In the genomic region with DNA sequence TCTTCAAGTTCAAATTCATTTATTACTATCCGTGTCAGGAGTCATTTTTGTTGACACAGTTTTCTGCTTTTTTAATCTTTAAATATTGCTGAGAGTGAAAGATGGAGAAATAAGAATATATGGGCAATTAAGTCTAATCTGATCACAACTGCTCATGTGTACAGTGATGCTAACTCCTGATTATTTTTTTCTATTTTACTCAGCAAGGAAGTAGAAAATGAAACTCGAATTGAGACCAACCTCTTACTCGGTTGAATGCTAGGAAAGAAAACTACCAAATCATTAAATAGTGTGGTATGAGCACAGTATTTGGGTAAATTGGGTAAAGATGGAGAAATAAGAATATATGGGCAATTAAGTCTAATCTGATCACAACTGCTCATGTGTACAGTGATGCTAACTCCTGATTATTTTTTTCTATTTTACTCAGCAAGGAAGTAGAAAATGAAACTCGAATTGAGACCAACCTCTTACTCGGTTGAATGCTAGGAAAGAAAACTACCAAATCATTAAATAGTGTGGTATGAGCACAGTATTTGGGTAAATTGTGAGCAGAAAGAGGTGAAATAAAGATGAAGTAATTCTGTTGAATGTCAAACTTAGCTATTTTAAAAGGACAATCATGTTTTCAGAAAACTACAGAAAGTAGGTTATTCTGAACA, we compare ENCODE assay signal across 7 cellular contexts.
DNase-seq lines count a peak whose midpoint lies in the region; ATAC-seq, FAIRE-seq and TF ChIP-seq lines count a peak whose summit lies in the region.
"Not testable (repeated sequence)": the region's sequence is repeated elsewhere in the genome, so short reads cannot be mapped to it uniquely, and the experiment has no call there.

No MANE protein-coding gene starts in this region.

- not testable (repeated sequence) for H3K9me3 ChIP-seq in small intestine (ENCODE audit: control insufficient read depth, low read depth)

- 31 to 56% (median 44%) methylated on average over 2 to 3 of the region's 5 CpGs for WGBS in small intestine, 3 donors

- H3K27ac ChIP-seq in small intestine (ENCODE audit: low read depth in 1 of 2, low read length in 1 of 2): not testable (repeated sequence)

- H3K4me1 Mint-ChIP-seq in T-helper 2 cell treated with Interferon-gamma antibody and Interleukin-4, amounts not matched to agents 5 μg/mL and 100 μg/mL, for 36 hours (ENCODE audit: low read depth); dendritic cell treated with granulocyte-macrophage colony-stimulating factor and Interleukin-4, amounts not matched to agents 40 ng/mL and 50 ng/mL, for 4 days (ENCODE audit: low read depth): not testable (repeated sequence)

- FAIRE-seq in D721Med (lab: Jason Lieb, UNC) (peak; percentile 76), small intestine (lab: Jason Lieb, UNC) (peak; percentile 78)

- TF ChIP-seq CTCF in D721Med (IDR thresholded peaks at IDR 0.05; ENCODE audit: insufficient read depth, missing control alignments): not testable (repeated sequence)

- H3K4me1 ChIP-seq in small intestine (ENCODE audit: control insufficient read depth in 2 of 2, insufficient read depth in 1 of 2, low read depth in 1 of 2, low read length in 1 of 2): not testable (repeated sequence)

- H3K36me3 Mint-ChIP-seq in T-helper 2 cell treated with Interferon-gamma antibody and Interleukin-4, amounts not matched to agents 5 μg/mL and 100 μg/mL, for 36 hours (ENCODE audit: low read depth); dendritic cell treated with granulocyte-macrophage colony-stimulating factor and Interleukin-4, amounts not matched to agents 40 ng/mL and 50 ng/mL, for 4 days (ENCODE audit: low read depth): not testable (repeated sequence)

- peaks cover 11% of the 10 kb centered on the region for H3K9me3 Mint-ChIP-seq in T-helper 2 cell treated with Interferon-gamma antibody and Interleukin-4, amounts not matched to agents 5 μg/mL and 100 μg/mL, for 36 hours
- not testable (repeated sequence) for H3K9me3 Mint-ChIP-seq in dendritic cell treated with granulocyte-macrophage colony-stimulating factor and Interleukin-4, amounts not matched to agents 40 ng/mL and 50 ng/mL, for 4 days

- H3K27ac Mint-ChIP-seq in T-helper 2 cell treated with Interferon-gamma antibody and Interleukin-4, amounts not matched to agents 5 μg/mL and 100 μg/mL, for 36 hours: peak overlapping the region; percentile 57
- not testable (repeated sequence) for H3K27ac Mint-ChIP-seq in dendritic cell treated with granulocyte-macrophage colony-stimulating factor and Interleukin-4, amounts not matched to agents 40 ng/mL and 50 ng/mL, for 4 days

- not testable (repeated sequence) for H3K36me3 ChIP-seq in small intestine (ENCODE audit: control insufficient read depth in 2 of 2, insufficient read depth in 2 of 2, low read length in 2 of 2)

- ATAC-seq in GM18867 (IDR thresholded peaks at IDR 0.05; ENCODE audit: unreplicated experiment) (peak; percentile 61), GM19463 (IDR thresholded peaks at IDR 0.05; ENCODE audit: unreplicated experiment) (peak; percentile 66), HG03354 (IDR thresholded peaks at IDR 0.05; ENCODE audit: poor library complexity, severe bottlenecking, unreplicated experiment) (peak; percentile 57)

- DNase-seq in D721Med (ENCODE audit: insufficient read length, low spot score); T-helper 2 cell treated with Interferon-gamma antibody and Interleukin-4, amounts not matched to agents 5 μg/mL and 100 μg/mL, for 36 hours (ENCODE audit: low spot score); small intestine: not testable (repeated sequence)

- not testable (repeated sequence) for H3K27me3 ChIP-seq in small intestine (ENCODE audit: control insufficient read depth in 2 of 2, insufficient read depth in 2 of 2, low read length in 2 of 2)

- H3K27me3 Mint-ChIP-seq in T-helper 2 cell treated with Interferon-gamma antibody and Interleukin-4, amounts not matched to agents 5 μg/mL and 100 μg/mL, for 36 hours (ENCODE audit: low read depth); dendritic cell treated with granulocyte-macrophage colony-stimulating factor and Interleukin-4, amounts not matched to agents 40 ng/mL and 50 ng/mL, for 4 days: not testable (repeated sequence)

- H3K4me3 Mint-ChIP-seq in T-helper 2 cell treated with Interferon-gamma antibody and Interleukin-4, amounts not matched to agents 5 μg/mL and 100 μg/mL, for 36 hours: peak overlapping the region; percentile 18
- H3K4me3 Mint-ChIP-seq in dendritic cell treated with granulocyte-macrophage colony-stimulating factor and Interleukin-4, amounts not matched to agents 40 ng/mL and 50 ng/mL, for 4 days: peak overlapping the region; percentile 63

- not testable (repeated sequence) for H3K4me3 ChIP-seq in small intestine (ENCODE audit: low read depth in 1 of 2, low read length in 2 of 2)

- intact Hi-C loops in dendritic cell treated with granulocyte-macrophage colony-stimulating factor and Interleukin-4, amounts not matched to agents 40 ng/mL and 50 ng/mL, for 4 days (cut with micrococcal nuclease): not testable (repeated sequence)
